9 cellular contexts compared by ENCODE assay signal in genomic region chr18:61556316-61556715, GRCh38.
"Had no signal": no experiment of that assay in that cellular context is flagged by ENCODE, and none has a peak within 500 bp of the region (broad histone marks: within the 10 kb centered on the region; RNA-seq: fewer than 3 reads in every experiment).

No MANE protein-coding gene starts in this region.

- FAIRE-seq: HepG2 had no signal

- H3K4me1 ChIP-seq: HAP-1 had no signal

- ATAC-seq: HCT116, HepG2 had no signal

- H3K27ac ChIP-seq: GM23248, HL-60 had no signal

- H2AFZ ChIP-seq: GM23248 had no signal

- H3K9ac ChIP-seq: GM23248 had no signal

- H3K36me3 ChIP-seq: HAP-1 had no signal

- H3K9me3 ChIP-seq: HAP-1 had no signal

- H3K4me3 ChIP-seq: GM23248, HAP-1 had no signal

- DNase-seq: GM23248, GOT3, H7, HFFc6, KBM-7 had no signal
